In the genomic region with DNA sequence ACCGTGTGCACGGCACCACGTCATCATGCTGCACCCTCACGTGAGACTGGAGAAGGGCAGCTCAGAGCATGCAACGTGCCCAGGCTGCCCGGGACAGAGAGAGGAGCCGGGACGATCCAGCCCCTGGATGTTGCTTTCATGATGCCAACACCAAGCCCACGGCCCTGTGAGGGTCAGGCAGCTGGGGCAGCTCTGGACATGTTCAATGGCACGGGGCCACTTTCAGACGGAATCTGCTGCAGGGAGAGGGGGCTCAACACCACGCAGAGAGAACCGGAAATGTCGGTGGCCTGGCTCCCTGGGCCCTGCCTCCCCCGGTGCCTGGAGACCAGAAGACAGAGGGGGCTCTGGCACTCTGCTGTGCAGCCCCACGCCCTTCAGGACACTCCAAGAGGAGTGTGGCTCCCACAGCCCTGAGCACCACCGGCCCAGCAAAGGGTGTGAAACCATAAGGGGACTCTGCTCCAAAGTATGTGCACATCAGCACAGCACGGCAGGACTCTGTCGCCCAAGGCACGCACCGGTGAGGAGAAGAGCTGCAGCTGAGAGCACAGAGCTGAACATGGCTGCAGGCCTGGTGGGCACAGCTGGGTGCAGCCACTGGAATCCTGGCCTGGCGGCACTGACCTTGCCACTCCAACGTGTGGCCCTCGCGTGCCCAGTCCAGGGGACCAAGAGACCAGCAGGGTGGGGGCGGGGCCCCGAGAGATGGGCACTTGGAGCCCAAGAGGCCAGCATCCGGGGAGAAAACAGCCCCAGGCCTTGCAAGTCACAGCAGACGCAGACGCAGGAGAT, we compare ENCODE assay signal across 13 cellular contexts.
"Had no signal": no experiment of that assay in that cellular context is flagged by ENCODE, and none has a peak within 500 bp of the region (broad histone marks: within the 10 kb centered on the region; RNA-seq: fewer than 3 reads in every experiment).

No MANE protein-coding gene starts in this region.

- DNase-seq: activated CD4-positive, alpha-beta T cell treated with anti-CD3 and anti-CD28 coated beads for 4 hours; activated CD8-positive, alpha-beta T cell treated with anti-CD3 and anti-CD28 coated beads, Interleukin-2, amount 10 ng/mL, durations not matched to agents 7 days and 5 days; activated naive CD4-positive, alpha-beta T cell treated with Interleukin-2 at 50 U/mL for 16 hours; central memory CD4-positive, alpha-beta T cell; effector memory CD8-positive, alpha-beta T cell; retina; SK-N-SH; stimulated activated CD4-positive, alpha-beta T cell treated with anti-CD3 and anti-CD28 coated beads, Interleukin-1b, Interleukin-23, amount 100 ng/mL, for 48 hours; stimulated activated naive CD4-positive, alpha-beta T cell; T-helper 1 cell; upper lobe of right lung had no signal

- H3K27me3 ChIP-seq: upper lobe of right lung had no signal

- H3K27me3 Mint-ChIP-seq: effector memory CD8-positive, alpha-beta T cell had no signal

- H3K4me3 Mint-ChIP-seq: activated CD8-positive, alpha-beta T cell treated with anti-CD3 and anti-CD28 coated beads, Interleukin-2, amount 10 ng/mL, durations not matched to agents 7 days and 5 days; activated T-helper 1 cell treated with anti-CD3 and anti-CD28 coated beads, Interleukin-12 subunit alpha, Interleukin-12 subunit beta, Interleukin-2, Interleukin-4 antibody, amounts not matched to agents 30 ng/mL and 10 ng/mL and 1 ng/mL, durations not matched to agents 14 hours and 24 hours and 36 hours; dendritic cell treated with granulocyte-macrophage colony-stimulating factor and Interleukin-4, amounts not matched to agents 40 ng/mL and 50 ng/mL, for 4 days; effector memory CD8-positive, alpha-beta T cell had no signal

- H3K27ac ChIP-seq: upper lobe of right lung had no signal

- H3K9ac ChIP-seq: SK-N-SH had no signal

- H3K27ac Mint-ChIP-seq: activated CD8-positive, alpha-beta T cell treated with anti-CD3 and anti-CD28 coated beads, Interleukin-2, amount 10 ng/mL, durations not matched to agents 7 days and 5 days; activated T-helper 1 cell treated with anti-CD3 and anti-CD28 coated beads, Interleukin-12 subunit alpha, Interleukin-12 subunit beta, Interleukin-2, Interleukin-4 antibody, amounts not matched to agents 30 ng/mL and 10 ng/mL and 1 ng/mL, durations not matched to agents 14 hours and 24 hours and 36 hours; dendritic cell treated with granulocyte-macrophage colony-stimulating factor and Interleukin-4, amounts not matched to agents 40 ng/mL and 50 ng/mL, for 4 days had no signal

- H3K9me3 ChIP-seq: SK-N-SH, upper lobe of right lung had no signal

- H3K36me3 ChIP-seq: upper lobe of right lung had no signal

- H3K4me1 ChIP-seq: upper lobe of right lung had no signal

- H3K4me3 ChIP-seq: upper lobe of right lung had no signal

- H3K4me2 ChIP-seq: SK-N-SH had no signal

- ATAC-seq: activated CD8-positive, alpha-beta T cell treated with anti-CD3 and anti-CD28 coated beads, Interleukin-2, amount 10 ng/mL, durations not matched to agents 7 days and 5 days; effector memory CD8-positive, alpha-beta T cell; upper lobe of right lung had no signal
